Comparison of ENCODE assay signal across 8 cellular contexts in the genomic region with DNA sequence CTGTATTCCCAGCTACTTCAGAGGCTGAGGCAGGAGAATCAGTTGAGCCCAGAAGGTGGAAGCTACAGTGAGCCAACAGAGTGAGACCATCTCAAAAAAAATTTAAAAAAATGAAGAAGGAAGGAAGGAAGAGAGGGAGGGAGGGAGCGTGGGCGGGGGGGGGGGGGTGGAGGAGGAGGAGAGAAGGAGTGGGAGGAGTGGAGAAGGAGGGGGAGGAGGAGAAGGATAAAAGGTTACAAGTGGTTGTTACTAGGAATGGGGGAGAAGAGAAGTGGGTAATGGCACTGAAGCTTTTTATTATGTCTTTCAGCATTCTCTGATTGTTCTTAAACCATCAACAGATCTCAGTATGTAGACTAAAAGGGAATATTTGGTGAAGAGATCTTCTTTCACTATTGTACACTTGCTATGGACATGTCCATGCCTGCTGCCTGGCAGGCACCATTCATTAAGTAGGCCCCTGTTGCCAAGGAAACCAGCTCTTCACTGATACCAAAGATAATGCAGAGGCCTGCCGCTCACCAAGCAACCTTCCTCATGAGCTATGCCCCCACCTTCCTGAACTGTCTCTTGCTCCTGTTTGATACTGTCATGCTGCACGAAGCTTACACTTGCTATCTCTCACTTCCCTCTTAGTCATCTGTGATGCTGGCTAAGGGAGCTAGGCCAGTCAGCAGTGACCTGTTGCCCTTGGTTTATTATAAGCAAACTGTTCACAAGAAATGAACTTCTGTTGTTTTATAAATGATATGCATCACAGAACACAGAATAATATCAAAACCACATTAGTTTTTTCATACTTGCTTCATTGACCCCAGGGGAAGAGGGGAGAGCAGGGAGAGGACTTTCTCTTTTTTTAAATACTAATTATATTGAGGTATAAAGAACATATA. TPM values are rescaled to one million over a fixed set of nuclear protein-coding genes. Genes with fewer than 3 reads are reported as not detected.
DNase-seq lines count a peak whose midpoint lies in the region; ATAC-seq lines count a peak whose summit lies in the region.

No MANE protein-coding gene starts in this region.

- no peaks in the 10 kb centered on the region for H3K27me3 Mint-ChIP-seq in activated T-helper 2 cell treated with anti-CD3 and anti-CD28 coated beads, Interferon-gamma antibody, Interleukin-2, Interleukin-4, amounts not matched to agents 10 μg/mL and 5 μg/mL and 100 μg/mL, durations not matched to agents 14 hours and 24 hours and 36 hours (ENCODE audit: low read depth)

- intact Hi-C loops in activated T-helper 2 cell treated with anti-CD3 and anti-CD28 coated beads, Interferon-gamma antibody, Interleukin-2, Interleukin-4, amounts not matched to agents 10 μg/mL and 5 μg/mL and 100 μg/mL, durations not matched to agents 14 hours and 24 hours and 36 hours (cut with micrococcal nuclease): loop anchor here (1.0 kb wide), 1 partner anchor 24 kb away; a partner anchor contains a TSS
- intact Hi-C loops in right cardiac atrium (cut with DNase I): no loop called here

- H3K9me3 Mint-ChIP-seq in activated T-helper 2 cell treated with anti-CD3 and anti-CD28 coated beads, Interferon-gamma antibody, Interleukin-2, Interleukin-4, amounts not matched to agents 10 μg/mL and 5 μg/mL and 100 μg/mL, durations not matched to agents 14 hours and 24 hours and 36 hours: no peaks in the 10 kb centered on the region

- H3K4me1 Mint-ChIP-seq in activated T-helper 2 cell treated with anti-CD3 and anti-CD28 coated beads, Interferon-gamma antibody, Interleukin-2, Interleukin-4, amounts not matched to agents 10 μg/mL and 5 μg/mL and 100 μg/mL, durations not matched to agents 14 hours and 24 hours and 36 hours (ENCODE audit: low read depth): peaks cover 25% of the 10 kb centered on the region

- H3K36me3 Mint-ChIP-seq in activated T-helper 2 cell treated with anti-CD3 and anti-CD28 coated beads, Interferon-gamma antibody, Interleukin-2, Interleukin-4, amounts not matched to agents 10 μg/mL and 5 μg/mL and 100 μg/mL, durations not matched to agents 14 hours and 24 hours and 36 hours (ENCODE audit: low read depth): peaks cover 16% of the 10 kb centered on the region

- WGBS in right cardiac atrium: 12% methylated on average over 3 of the region's 4 CpGs

- peak overlapping the region; percentile 64 for H3K27ac Mint-ChIP-seq in activated T-helper 2 cell treated with anti-CD3 and anti-CD28 coated beads, Interferon-gamma antibody, Interleukin-2, Interleukin-4, amounts not matched to agents 10 μg/mL and 5 μg/mL and 100 μg/mL, durations not matched to agents 14 hours and 24 hours and 36 hours

- no peaks in the 10 kb centered on the region for H3K27me3 ChIP-seq in right cardiac atrium (ENCODE audit: control insufficient read depth, insufficient read depth)

- no peaks in the 10 kb centered on the region for H3K9me3 ChIP-seq in right cardiac atrium (ENCODE audit: control insufficient read depth, low read length)

- peak overlapping the region; percentile 64 for H3K27ac ChIP-seq in right cardiac atrium (ENCODE audit: low read length)

- peak; percentile 84 for DNase-seq in ELF-1 (ENCODE audit: low read depth, low spot score)
- peak; percentile 35 for DNase-seq in NCI-H774 (lab: John Stamatoyannopoulos, UW)
- DNase-seq in activated T-helper 2 cell treated with anti-CD3 and anti-CD28 coated beads, Interferon-gamma antibody, Interleukin-2, Interleukin-4, amounts not matched to agents 10 μg/mL and 5 μg/mL and 100 μg/mL, durations not matched to agents 14 hours and 24 hours and 36 hours (ENCODE audit: low spot score): peak; percentile 62
- DNase-seq in right cardiac atrium: peak in 1 of 3 donors; percentile 24
- peak; percentile 23 to 41 for DNase-seq in stimulated activated CD4-positive, alpha-beta T cell treated with anti-CD3 and anti-CD28 coated beads, Interleukin-15, amount 100 ng/mL, for 48 hours (ENCODE audit: low read depth in 2 of 2)
- no peak for DNase-seq in superior temporal gyrus (ENCODE audit: extremely low spot score)

- no peak overlapping the region for H3K4me3 ChIP-seq in right cardiac atrium (ENCODE audit: low read length)

- peaks cover 5% of the 10 kb centered on the region for H3K4me1 ChIP-seq in right cardiac atrium (ENCODE audit: control insufficient read depth, insufficient read depth, low read length)

- H3K4me3 Mint-ChIP-seq in activated T-helper 2 cell treated with anti-CD3 and anti-CD28 coated beads, Interferon-gamma antibody, Interleukin-2, Interleukin-4, amounts not matched to agents 10 μg/mL and 5 μg/mL and 100 μg/mL, durations not matched to agents 14 hours and 24 hours and 36 hours (ENCODE audit: low read depth): no peak overlapping the region

- ATAC-seq in GM21526 (IDR thresholded peaks at IDR 0.05; ENCODE audit: low FRiP score, unreplicated experiment): peak; percentile 99
- ATAC-seq in HG03575 (IDR thresholded peaks at IDR 0.05; ENCODE audit: extremely low read depth, insufficient number of reproducible peaks, low FRiP score, unreplicated experiment): peak; percentile 99
- ATAC-seq in right cardiac atrium: peak; percentile 92 to 93

RNA-seq across cellular contexts. Expression of a gene that starts 23.1 kb away (rescaled TPM):
- total RNA-seq in activated T-helper 2 cell treated with anti-CD3 and anti-CD28 coated beads, Interferon-gamma antibody, Interleukin-2, Interleukin-4, amounts not matched to agents 10 μg/mL and 5 μg/mL and 100 μg/mL, durations not matched to agents 14 hours and 24 hours and 36 hours: 17.7 and 20.4 TPM in 2 replicates
- total RNA-seq in right cardiac atrium: 10 to 100 TPM; 19.7 to 23.0 (median 21.8) TPM
- 11.0 TPM for polyA plus RNA-seq in right cardiac atrium

RNA-seq across cellular contexts. Expression of a gene that starts 23.5 kb away (rescaled TPM):
- total RNA-seq in activated T-helper 2 cell treated with anti-CD3 and anti-CD28 coated beads, Interferon-gamma antibody, Interleukin-2, Interleukin-4, amounts not matched to agents 10 μg/mL and 5 μg/mL and 100 μg/mL, durations not matched to agents 14 hours and 24 hours and 36 hours: 61.9 and 64.4 TPM in 2 replicates
- total RNA-seq in right cardiac atrium: 10 to 100 TPM; 33.0 to 38.9 (median 37.1) TPM
- 27.8 TPM for polyA plus RNA-seq in right cardiac atrium

RNA-seq across cellular contexts. Expression of a gene that starts 24.9 kb away (rescaled TPM):
- 1.1 and 1.8 TPM in 2 replicates for total RNA-seq in activated T-helper 2 cell treated with anti-CD3 and anti-CD28 coated beads, Interferon-gamma antibody, Interleukin-2, Interleukin-4, amounts not matched to agents 10 μg/mL and 5 μg/mL and 100 μg/mL, durations not matched to agents 14 hours and 24 hours and 36 hours
- total RNA-seq in right cardiac atrium: 10 to 100 TPM in 3 of 4 donors, 1 to 10 TPM in 1; 7.9 to 13.2 (median 12.0) TPM
- polyA plus RNA-seq in right cardiac atrium: 4.6 TPM
